16 cellular contexts compared by ENCODE assay signal in the genomic region with DNA sequence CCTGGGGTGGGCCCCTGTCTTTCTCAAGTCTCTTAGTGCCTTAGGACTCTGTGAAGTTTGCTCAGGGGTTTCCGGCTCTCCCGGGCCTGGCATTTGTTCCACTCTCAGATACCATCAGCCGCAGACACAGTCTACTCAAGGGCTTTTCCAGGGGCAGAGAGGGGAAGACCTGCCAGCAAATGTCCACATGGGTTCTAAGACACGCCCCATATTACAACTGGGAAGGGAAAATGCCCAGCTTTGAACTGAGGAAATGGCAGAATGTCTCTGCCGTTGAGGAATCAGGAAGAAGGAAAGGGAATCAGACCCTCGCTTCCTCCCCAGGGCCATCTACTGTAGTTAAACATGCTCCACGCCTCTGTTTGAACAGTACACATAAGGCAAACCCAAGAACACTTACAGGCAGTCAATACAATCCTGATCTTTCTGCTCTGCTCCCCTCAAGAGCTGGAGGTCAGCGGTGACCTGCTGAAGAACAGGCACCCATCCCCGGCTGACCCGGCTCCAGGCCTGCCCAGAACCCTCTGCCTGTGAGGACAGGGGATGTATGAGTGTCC. TPM values are rescaled to one million over a fixed set of nuclear protein-coding genes. Genes with fewer than 3 reads are reported as not detected.
DNase-seq lines count a peak whose midpoint lies in the region; ATAC-seq and TF ChIP-seq lines count a peak whose summit lies in the region.
"Had no signal": no experiment of that assay in that cellular context is flagged by ENCODE, and none has a peak within 500 bp of the region (broad histone marks: within the 10 kb centered on the region; RNA-seq: fewer than 3 reads in every experiment).

No MANE protein-coding gene starts in this region.

- TF ChIP-seq EP300 in gastroesophageal sphincter (IDR thresholded peaks at IDR 0.05) = no peak

- no peak overlapping the region for H3K4me3 ChIP-seq in mammary epithelial cell (replicated peaks in 1 of 3; ENCODE audit: insufficient read depth in 1 of 3, low read depth in 2 of 3, low read length in 3 of 3)
- H3K4me3 ChIP-seq in gastroesophageal sphincter = no peak overlapping the region
- H3K4me3 ChIP-seq in vagina = no peak overlapping the region
- H3K4me3 ChIP-seq in lower leg skin (ENCODE audit: low read depth, poor library complexity, severe bottlenecking) = no peak overlapping the region

- TF ChIP-seq CTCF in MCF 10A (IDR thresholded peaks at IDR 0.05; ENCODE audit: unreplicated experiment) (no peak), mammary epithelial cell (conservative IDR thresholded peaks at IDR 0.05 in 1 of 2, IDR thresholded peaks at IDR 0.05 in 1 of 2; ENCODE audit: extremely low read depth in 1 of 2, insufficient read depth in 1 of 2, low read depth in 1 of 2, low read length in 2 of 2) (no peak), gastroesophageal sphincter (IDR thresholded peaks at IDR 0.05) (no peak), neural crest cell (conservative IDR thresholded peaks at IDR 0.05) (no peak), vagina (IDR thresholded peaks at IDR 0.05) (no peak), lower leg skin (IDR thresholded peaks at IDR 0.05) (no peak)

- H3K36me3 ChIP-seq in mammary epithelial cell (ENCODE audit: insufficient read depth, low read length) (no peaks in the 10 kb centered on the region), gastroesophageal sphincter (no peaks in the 10 kb centered on the region), vagina (no peaks in the 10 kb centered on the region)

- no TSS peak for BruUV-seq in MCF 10A (replicated peaks; lab: Mats Ljungman, UMichigan)
- BruUV-seq in mammary epithelial cell (replicated peaks; lab: Mats Ljungman, UMichigan) = no TSS peak

- DNase-seq in MCF 10A (ENCODE audit: unreplicated experiment) = no peak
- no peak for DNase-seq in mammary epithelial cell
- DNase-seq in neural crest cell (ENCODE audit: low read depth, low spot score) = no peak
- no peak for DNase-seq in vagina (ENCODE audit: extremely low spot score in 2 of 2)
- DNase-seq in lower leg skin (ENCODE audit: low spot score in 2 of 2) = no peak
- DNase-seq in amygdala (lab: John Stamatoyannopoulos, UW) = no peak
- DNase-seq: activated CD4-positive, CD25-positive, alpha-beta regulatory T cell; activated T-cell treated with anti-CD3 and anti-CD28 coated beads, Interleukin-2, amount 50 U/mL, for 48 hours; EL; NCI-H1092; NCI-H510A treated with DMSO at 0.1 percent for 48 hours; SHP77; substantia nigra had no signal

- peak; percentile 59 for ATAC-seq in gastroesophageal sphincter
- ATAC-seq in GM18520 (IDR thresholded peaks at IDR 0.05; ENCODE audit: unreplicated experiment) = no peak

- CTCF ChIA-PET in MCF 10A (lab: Yijun Ruan, JAX) = no interaction called here
- CTCF ChIA-PET in mammary epithelial cell (lab: Charles Lee; ENCODE audit: low non-redundant PET) = no interaction called here

- H3K27me3 Mint-ChIP-seq in MCF 10A (ENCODE audit: insufficient read depth, unreplicated experiment) = no peaks in the 10 kb centered on the region
- peaks cover 34% of the 10 kb centered on the region for H3K27me3 Mint-ChIP-seq in neural crest cell (ENCODE audit: low read depth)

- H3K4me1 Mint-ChIP-seq in MCF 10A (ENCODE audit: insufficient read depth, unreplicated experiment) (peaks cover 17% of the 10 kb centered on the region), neural crest cell (peaks cover 41% of the 10 kb centered on the region)

- H2AFZ ChIP-seq in mammary epithelial cell (ENCODE audit: low read depth, low read length) = no peak overlapping the region

- TF ChIP-seq POLR2A in gastroesophageal sphincter (IDR thresholded peaks at IDR 0.05) (no peak), vagina (IDR thresholded peaks at IDR 0.05) (no peak), lower leg skin (IDR thresholded peaks at IDR 0.05) (no peak)

- H3K36me3 Mint-ChIP-seq in MCF 10A (ENCODE audit: insufficient read depth, unreplicated experiment) = no peaks in the 10 kb centered on the region
- H3K36me3 Mint-ChIP-seq in neural crest cell (ENCODE audit: low read depth) = no peaks in the 10 kb centered on the region

- POLR2A ChIA-PET in MCF 10A (lab: Yijun Ruan, JAX) = no interaction called here

- H3K27ac ChIP-seq in mammary epithelial cell (ENCODE audit: insufficient read depth, low read depth, low read length) = no peak overlapping the region
- H3K27ac ChIP-seq in gastroesophageal sphincter = peak overlapping the region in 3 of 4 donors; percentile 76 to 97 (median 87)
- peak overlapping the region; percentile 9 for H3K27ac ChIP-seq in vagina
- H3K27ac ChIP-seq: HL-60 had no signal

- no peaks in the 10 kb centered on the region for H3K9me3 Mint-ChIP-seq in MCF 10A (ENCODE audit: unreplicated experiment)
- no peaks in the 10 kb centered on the region for H3K9me3 Mint-ChIP-seq in neural crest cell

- no peak overlapping the region for H3K4me2 ChIP-seq in mammary epithelial cell (ENCODE audit: insufficient read depth, low read depth, low read length)

- peaks cover 91% of the 10 kb centered on the region for H3K79me2 ChIP-seq in mammary epithelial cell (ENCODE audit: insufficient read depth, low read length)

- H3K9ac ChIP-seq in mammary epithelial cell (ENCODE audit: insufficient read depth, low read length) = no peak overlapping the region

- H3K4me3 Mint-ChIP-seq in MCF 10A (ENCODE audit: unreplicated experiment) (no peak overlapping the region), neural crest cell (no peak overlapping the region)

- H3K4me1 ChIP-seq in mammary epithelial cell (ENCODE audit: insufficient read depth, low read length) = peaks cover 9% of the 10 kb centered on the region
- peaks cover 0 to 100% (median 39%) of the 10 kb centered on the region in 3 donors for H3K4me1 ChIP-seq in gastroesophageal sphincter
- H3K4me1 ChIP-seq in vagina = peaks cover 48% of the 10 kb centered on the region

- H3K9me3 ChIP-seq in mammary epithelial cell (replicated peaks; ENCODE audit: insufficient read depth, low read length) = no peaks in the 10 kb centered on the region
- no peaks in the 10 kb centered on the region for H3K9me3 ChIP-seq in gastroesophageal sphincter
- H3K9me3 ChIP-seq in vagina = no peaks in the 10 kb centered on the region

- H3K27ac Mint-ChIP-seq in MCF 10A (ENCODE audit: low read depth, unreplicated experiment) (peak overlapping the region; percentile 19), neural crest cell (ENCODE audit: unreplicated experiment) (peak overlapping the region; percentile 87)

- WGBS in mammary epithelial cell (ENCODE audit: low coverage, missing lambda C conversion rate) = 97% methylated on average over 10 of the region's 10 CpGs
- WGBS in gastroesophageal sphincter (ENCODE audit: low coverage in 1 of 2), 2 donors = 40 to 59% methylated on average over 2 to 7 of the region's 10 CpGs
- WGBS in lower leg skin, 2 donors = 66 to 70% methylated on average over 10 of the region's 10 CpGs

- intact Hi-C loops in MCF 10A (cut with micrococcal nuclease) = no loop called here
- intact Hi-C loops in mammary epithelial cell (cut with micrococcal nuclease) = no loop called here
- intact Hi-C loops in vagina (cut with DNase I) = no loop called here
- intact Hi-C loops in lower leg skin (cut with DNase I; ENCODE audit: low total_unique reads) = no loop called here

- dilution Hi-C loops in mammary epithelial cell (cut with HindIII; ENCODE audit: low sequenced_read_pairs) = no loop called here

- H3K27me3 ChIP-seq in mammary epithelial cell (ENCODE audit: insufficient read depth, low read length) = no peaks in the 10 kb centered on the region
- no peaks in the 10 kb centered on the region for H3K27me3 ChIP-seq in gastroesophageal sphincter
- H3K27me3 ChIP-seq in vagina = no peaks in the 10 kb centered on the region

- in situ Hi-C loops in mammary epithelial cell (cut with MboI; ENCODE audit: low sequenced_read_pairs in 2 of 2) = no loop called here

- no peaks in the 10 kb centered on the region for H4K20me1 ChIP-seq in mammary epithelial cell (ENCODE audit: insufficient read depth, low read length)

RNA-seq across cellular contexts. Expression of a gene that starts 7.9 kb away (rescaled TPM):
- total RNA-seq in MCF 10A (2022) (19.1 and 29.9 TPM in 2 replicates), mammary epithelial cell (10 to 100 TPM in 1 of 2 donors, 1 to 10 TPM in 1; 8.3 to 32.6 TPM), gastroesophageal sphincter (10 to 100 TPM; 14.0 to 58.2 (median 25.0) TPM), neural crest cell (31.4 and 32.3 TPM in 2 replicates), vagina (6.9 TPM), lower leg skin (10 to 100 TPM; 17.2 to 47.7 (median 33.3) TPM)
- 15.1 TPM for polyA plus RNA-seq in mammary epithelial cell
- polyA minus RNA-seq in mammary epithelial cell = 13.6 TPM

RNA-seq across cellular contexts. Expression of a gene that starts 48.8 kb away (rescaled TPM):
- total RNA-seq in MCF 10A (2022) (0.10 TPM in 1 of 2 replicates, not detected in the other), mammary epithelial cell (under 1 TPM; 0.38 to 0.83 TPM), gastroesophageal sphincter (1 to 10 TPM; 2.7 to 9.6 (median 3.7) TPM), neural crest cell (2.3 and 2.5 TPM in 2 replicates), vagina (5.9 TPM), lower leg skin (1 to 10 TPM in 2 of 4 donors, under 1 TPM in 2; 0.59 to 2.4 (median 0.92) TPM)
- 0.06 TPM for polyA plus RNA-seq in mammary epithelial cell
- polyA minus RNA-seq in mammary epithelial cell = not detected
